ENCODE assay signal across 23 cellular contexts in genomic region chr16:76756951-76757350, GRCh38.
"Had no signal": no experiment of that assay in that cellular context is flagged by ENCODE, and none has a peak within 500 bp of the region (broad histone marks: within the 10 kb centered on the region; RNA-seq: fewer than 3 reads in every experiment).

No MANE protein-coding gene starts in this region.

- H3K27me3 ChIP-seq: left lung, pancreas, tibial nerve, uterus had no signal

- H3K4me1 ChIP-seq: left lung, lower lobe of right lung, pancreas, prostate gland, tibial nerve, uterus had no signal

- ATAC-seq: left colon; left lung; lower lobe of right lung; mucosa of descending colon; naive thymus-derived CD8-positive, alpha-beta T cell; pancreas; right cardiac atrium; sciatic nerve; stimulated activated effector memory CD8-positive, alpha-beta T cell treated with anti-CD3 and anti-CD28 coated beads, Interleukin-12 subunit alpha, Interleukin-12 subunit beta, amount 100 ng/mL, for 72 hours had no signal

- DNase-seq: hypothalamus; immature natural killer cell; kidney; left colon; left lung; lower lobe of right lung; midbrain; mucosa of descending colon; naive thymus-derived CD8-positive, alpha-beta T cell; nucleus accumbens; pancreas; posterior cingulate gyrus; retina; right cardiac atrium; stimulated activated CD4-positive, alpha-beta T cell treated with anti-CD3 and anti-CD28 coated beads, Interleukin-4, amount 100 ng/mL, for 24 hours; stimulated activated naive CD4-positive, alpha-beta T cell; substantia nigra; uterus had no signal

- H3K9me3 ChIP-seq: pancreas, prostate gland had no signal

- H3K27ac ChIP-seq: left lung, lower lobe of right lung, pancreas, prostate gland, skin epidermis, tibial nerve, uterus had no signal

- H3K4me3 ChIP-seq: left lung, lower lobe of right lung, mucosa of descending colon, pancreas, prostate gland, skin epidermis, tibial nerve, uterus had no signal

- H3K36me3 ChIP-seq: left lung, lower lobe of right lung, pancreas, prostate gland, tibial nerve, uterus had no signal
